In the genomic region with DNA sequence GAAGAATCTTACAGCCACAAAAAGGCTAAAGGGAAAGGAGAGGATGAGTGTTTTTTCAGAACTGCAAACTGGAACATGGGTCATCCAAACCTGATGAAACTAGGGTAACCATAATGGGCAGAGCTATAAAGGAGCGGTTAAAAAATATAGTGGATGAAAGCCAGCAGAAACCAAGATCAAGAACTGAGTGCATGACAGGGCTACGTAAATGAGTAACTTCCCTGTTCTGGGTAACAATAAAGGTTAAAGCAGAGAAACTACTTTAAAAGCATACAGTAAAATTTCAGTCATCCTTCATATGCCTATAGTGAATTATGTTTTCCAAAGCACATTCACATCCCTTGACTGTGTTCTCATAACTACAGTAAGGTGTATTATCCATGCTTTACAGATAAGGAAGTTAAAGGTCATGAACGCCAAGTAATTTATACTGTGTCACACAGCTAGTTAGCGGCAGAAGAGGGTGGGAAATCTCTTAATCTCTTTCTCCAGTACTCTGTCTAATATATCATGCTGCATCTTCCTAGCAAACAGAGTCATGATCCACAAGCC, we compare ENCODE assay signal across 1 cellular context.
TF ChIP-seq lines count a peak whose summit lies in the region.

No MANE protein-coding gene starts in this region.

TF ChIP-seq in GM23338, 12 proteins besides CTCF, POLR2A, EP300 and RAD21 (continued from another document):
- TF ChIP-seq, protein P1, sequence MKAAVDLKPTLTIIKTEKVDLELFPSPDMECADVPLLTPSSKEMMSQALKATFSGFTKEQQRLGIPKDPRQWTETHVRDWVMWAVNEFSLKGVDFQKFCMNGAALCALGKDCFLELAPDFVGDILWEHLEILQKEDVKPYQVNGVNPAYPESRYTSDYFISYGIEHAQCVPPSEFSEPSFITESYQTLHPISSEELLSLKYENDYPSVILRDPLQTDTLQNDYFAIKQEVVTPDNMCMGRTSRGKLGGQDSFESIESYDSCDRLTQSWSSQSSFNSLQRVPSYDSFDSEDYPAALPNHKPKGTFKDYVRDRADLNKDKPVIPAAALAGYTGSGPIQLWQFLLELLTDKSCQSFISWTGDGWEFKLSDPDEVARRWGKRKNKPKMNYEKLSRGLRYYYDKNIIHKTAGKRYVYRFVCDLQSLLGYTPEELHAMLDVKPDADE (IDR thresholded peaks at IDR 0.05): no peak
- TF ChIP-seq, protein P2, sequence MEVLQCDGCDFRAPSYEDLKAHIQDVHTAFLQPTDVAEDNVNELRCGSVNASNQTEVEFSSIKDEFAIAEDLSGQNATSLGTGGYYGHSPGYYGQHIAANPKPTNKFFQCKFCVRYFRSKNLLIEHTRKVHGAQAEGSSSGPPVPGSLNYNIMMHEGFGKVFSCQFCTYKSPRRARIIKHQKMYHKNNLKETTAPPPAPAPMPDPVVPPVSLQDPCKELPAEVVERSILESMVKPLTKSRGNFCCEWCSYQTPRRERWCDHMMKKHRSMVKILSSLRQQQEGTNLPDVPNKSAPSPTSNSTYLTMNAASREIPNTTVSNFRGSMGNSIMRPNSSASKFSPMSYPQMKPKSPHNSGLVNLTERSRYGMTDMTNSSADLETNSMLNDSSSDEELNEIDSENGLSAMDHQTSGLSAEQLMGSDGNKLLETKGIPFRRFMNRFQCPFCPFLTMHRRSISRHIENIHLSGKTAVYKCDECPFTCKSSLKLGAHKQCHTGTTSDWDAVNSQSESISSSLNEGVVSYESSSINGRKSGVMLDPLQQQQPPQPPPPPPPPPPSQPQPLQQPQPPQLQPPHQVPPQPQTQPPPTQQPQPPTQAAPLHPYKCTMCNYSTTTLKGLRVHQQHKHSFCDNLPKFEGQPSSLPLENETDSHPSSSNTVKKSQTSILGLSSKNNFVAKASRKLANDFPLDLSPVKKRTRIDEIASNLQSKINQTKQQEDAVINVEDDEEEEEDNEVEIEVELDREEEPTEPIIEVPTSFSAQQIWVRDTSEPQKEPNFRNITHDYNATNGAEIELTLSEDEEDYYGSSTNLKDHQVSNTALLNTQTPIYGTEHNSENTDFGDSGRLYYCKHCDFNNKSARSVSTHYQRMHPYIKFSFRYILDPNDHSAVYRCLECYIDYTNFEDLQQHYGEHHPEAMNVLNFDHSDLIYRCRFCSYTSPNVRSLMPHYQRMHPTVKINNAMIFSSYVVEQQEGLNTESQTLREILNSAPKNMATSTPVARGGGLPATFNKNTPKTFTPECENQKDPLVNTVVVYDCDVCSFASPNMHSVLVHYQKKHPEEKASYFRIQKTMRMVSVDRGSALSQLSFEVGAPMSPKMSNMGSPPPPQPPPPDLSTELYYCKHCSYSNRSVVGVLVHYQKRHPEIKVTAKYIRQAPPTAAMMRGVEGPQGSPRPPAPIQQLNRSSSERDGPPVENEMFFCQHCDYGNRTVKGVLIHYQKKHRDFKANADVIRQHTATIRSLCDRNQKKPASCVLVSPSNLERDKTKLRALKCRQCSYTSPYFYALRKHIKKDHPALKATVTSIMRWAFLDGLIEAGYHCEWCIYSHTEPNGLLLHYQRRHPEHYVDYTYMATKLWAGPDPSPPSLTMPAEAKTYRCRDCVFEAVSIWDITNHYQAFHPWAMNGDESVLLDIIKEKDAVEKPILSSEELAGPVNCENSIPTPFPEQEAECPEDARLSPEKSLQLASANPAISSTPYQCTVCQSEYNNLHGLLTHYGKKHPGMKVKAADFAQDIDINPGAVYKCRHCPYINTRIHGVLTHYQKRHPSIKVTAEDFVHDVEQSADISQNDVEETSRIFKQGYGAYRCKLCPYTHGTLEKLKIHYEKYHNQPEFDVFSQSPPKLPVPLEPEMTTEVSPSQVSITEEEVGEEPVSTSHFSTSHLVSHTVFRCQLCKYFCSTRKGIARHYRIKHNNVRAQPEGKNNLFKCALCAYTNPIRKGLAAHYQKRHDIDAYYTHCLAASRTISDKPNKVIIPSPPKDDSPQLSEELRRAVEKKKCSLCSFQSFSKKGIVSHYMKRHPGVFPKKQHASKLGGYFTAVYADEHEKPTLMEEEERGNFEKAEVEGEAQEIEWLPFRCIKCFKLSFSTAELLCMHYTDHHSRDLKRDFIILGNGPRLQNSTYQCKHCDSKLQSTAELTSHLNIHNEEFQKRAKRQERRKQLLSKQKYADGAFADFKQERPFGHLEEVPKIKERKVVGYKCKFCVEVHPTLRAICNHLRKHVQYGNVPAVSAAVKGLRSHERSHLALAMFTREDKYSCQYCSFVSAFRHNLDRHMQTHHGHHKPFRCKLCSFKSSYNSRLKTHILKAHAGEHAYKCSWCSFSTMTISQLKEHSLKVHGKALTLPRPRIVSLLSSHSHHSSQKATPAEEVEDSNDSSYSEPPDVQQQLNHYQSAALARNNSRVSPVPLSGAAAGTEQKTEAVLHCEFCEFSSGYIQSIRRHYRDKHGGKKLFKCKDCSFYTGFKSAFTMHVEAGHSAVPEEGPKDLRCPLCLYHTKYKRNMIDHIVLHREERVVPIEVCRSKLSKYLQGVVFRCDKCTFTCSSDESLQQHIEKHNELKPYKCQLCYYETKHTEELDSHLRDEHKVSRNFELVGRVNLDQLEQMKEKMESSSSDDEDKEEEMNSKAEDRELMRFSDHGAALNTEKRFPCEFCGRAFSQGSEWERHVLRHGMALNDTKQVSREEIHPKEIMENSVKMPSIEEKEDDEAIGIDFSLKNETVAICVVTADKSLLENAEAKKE (CRISPR knock-in tag; IDR thresholded peaks at IDR 0.05): no peak
- TF ChIP-seq JUNB (IDR thresholded peaks at IDR 0.05; ENCODE audit: unreplicated experiment) (no peak), ZNF331 (CRISPR knock-in tag; IDR thresholded peaks at IDR 0.05; ENCODE audit: low read depth) (no peak), ZNF114 (CRISPR knock-in tag; IDR thresholded peaks at IDR 0.05) (no peak), EZH2phosphoT487 (IDR thresholded peaks at IDR 0.05; ENCODE audit: unreplicated experiment) (no peak), POLR2AphosphoS5 (IDR thresholded peaks at IDR 0.05; ENCODE audit: low read depth) (no peak), STAT1 (IDR thresholded peaks at IDR 0.05; ENCODE audit: unreplicated experiment) (no peak)
TF ChIP-seq in GM23338: peak in this region for 0.
